20 cellular contexts compared by ENCODE assay signal in genomic region chr10:113151178-113151577, GRCh38.
DNase-seq lines count a peak whose midpoint lies in the region; ATAC-seq and TF ChIP-seq lines count a peak whose summit lies in the region.
"Had no signal": no experiment of that assay in that cellular context is flagged by ENCODE, and none has a peak within 500 bp of the region (broad histone marks: within the 10 kb centered on the region; RNA-seq: fewer than 3 reads in every experiment).

No MANE protein-coding gene starts in this region.

- H3K36me3 ChIP-seq in right atrium auricular region = peaks cover 66% of the 10 kb centered on the region
- peaks cover 5 to 93% (median 10%) of the 10 kb centered on the region in 3 donors for H3K36me3 ChIP-seq in tibial nerve

- H3K4me1 ChIP-seq in right atrium auricular region = no peaks in the 10 kb centered on the region
- peaks cover 0 to 32% (median 7%) of the 10 kb centered on the region in 4 donors for H3K4me1 ChIP-seq in tibial nerve

- no peak overlapping the region for H3K4me3 ChIP-seq in right atrium auricular region
- no peak overlapping the region for H3K4me3 ChIP-seq in choroid plexus epithelial cell (ENCODE audit: low read depth, low read length)
- no peak overlapping the region for H3K4me3 ChIP-seq in tibial nerve
- H3K4me3 ChIP-seq: skin epidermis, upper lobe of left lung had no signal

- WGBS in tibial nerve, 2 donors = 39 to 42% methylated on average over 4 of the region's 4 CpGs

- TF ChIP-seq POLR2A in tibial nerve (IDR thresholded peaks at IDR 0.05) = no peak

- peak; percentile 68 for ATAC-seq in Right ventricle myocardium inferior
- ATAC-seq: activated CD8-positive, alpha-beta T cell treated with anti-CD3 and anti-CD28 coated beads for 36 hours; Panc1 had no signal

- DNase-seq in Right ventricle myocardium inferior (ENCODE audit: missing footprints) = no peak
- no peak for DNase-seq in right atrium auricular region (ENCODE audit: low spot score)
- peak; percentile 61 for DNase-seq in choroid plexus epithelial cell (ENCODE audit: low read depth)
- no peak for DNase-seq in tibial nerve (ENCODE audit: low spot score in 2 of 2)
- DNase-seq in retina = no peak
- no peak for DNase-seq in DMS 273 (lab: John Stamatoyannopoulos, UW; ENCODE audit: unreplicated experiment)
- DNase-seq in T-helper 9 cell = no peak
- DNase-seq: activated CD8-positive, alpha-beta T cell treated with anti-CD3 and anti-CD28 coated beads for 36 hours; activated T-cell treated with anti-CD3 and anti-CD28 coated beads, Interleukin-2, amount 50 U/mL, for 48 hours; CD4-positive, alpha-beta memory T cell; DND-41; HCEC 1CT; NCI-H2107; NCI-H526 treated with DMSO at 0.1 percent for 48 hours; stimulated activated CD4-positive, alpha-beta T cell treated with anti-CD3 and anti-CD28 coated beads, Interleukin-4, amount 100 ng/mL, for 4 hours; SW 1271; upper lobe of left lung had no signal

- H3K27ac ChIP-seq in right atrium auricular region (no peak overlapping the region), layer of hippocampus (ENCODE audit: low read depth, low read length) (peak overlapping the region; percentile 5), tibial nerve (peak overlapping the region in 2 of 4 donors; percentile 57 to 65)
- H3K27ac ChIP-seq: skin epidermis had no signal

- H3K27me3 ChIP-seq in right atrium auricular region (no peaks in the 10 kb centered on the region), layer of hippocampus (ENCODE audit: control insufficient read depth, insufficient read depth, low read length) (no peaks in the 10 kb centered on the region), tibial nerve (no peaks in the 10 kb centered on the region)
- H3K27me3 ChIP-seq: upper lobe of left lung had no signal

- H3K9me3 ChIP-seq in right atrium auricular region (no peaks in the 10 kb centered on the region), tibial nerve (no peaks in the 10 kb centered on the region)
- H3K9me3 ChIP-seq: upper lobe of left lung had no signal

- intact Hi-C loops in Right ventricle myocardium inferior (cut with DNase I) = no loop called here

- TF ChIP-seq CTCF in right atrium auricular region (IDR thresholded peaks at IDR 0.05) (no peak), choroid plexus epithelial cell (conservative IDR thresholded peaks at IDR 0.05; ENCODE audit: low read depth, low read length) (no peak), tibial nerve (IDR thresholded peaks at IDR 0.05) (no peak)

- TF ChIP-seq EP300 in tibial nerve (IDR thresholded peaks at IDR 0.05) = peak; percentile 16 to 81
